ENCODE assay signal across 12 cellular contexts in the genomic region with DNA sequence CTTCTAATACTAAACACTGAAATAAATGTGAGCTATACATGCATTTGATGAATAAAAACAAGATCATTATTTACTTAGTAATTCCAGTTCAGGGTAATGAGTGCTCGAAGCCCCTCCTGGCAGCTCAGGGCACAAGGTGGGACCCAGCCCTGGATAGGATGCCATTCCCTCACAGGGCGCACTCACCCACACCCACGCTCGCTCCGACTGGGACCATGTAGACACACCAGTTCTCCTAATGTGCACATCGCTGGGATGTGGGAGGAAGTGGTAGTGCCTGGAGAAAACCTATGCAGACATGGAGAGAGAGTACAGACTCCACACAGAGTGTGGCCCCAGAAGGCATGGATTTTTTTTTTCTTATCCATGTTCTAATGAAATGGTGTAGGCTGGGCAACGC. TPM values are rescaled to one million over a fixed set of nuclear protein-coding genes. Genes with fewer than 3 reads are reported as not detected.
"Had no signal": no experiment of that assay in that cellular context is flagged by ENCODE, and none has a peak within 500 bp of the region (broad histone marks: within the 10 kb centered on the region; RNA-seq: fewer than 3 reads in every experiment).

No MANE protein-coding gene starts in this region.

- H3K4me1 ChIP-seq: breast epithelium had no signal

- H3K27ac Mint-ChIP-seq: activated B cell treated with CpG ODN at 0.5 μM for 24 hours; activated CD4-positive, alpha-beta T cell treated with anti-CD3 and anti-CD28 coated beads, Interleukin-2, amount 10 ng/mL, durations not matched to agents 24 days and 14 days; activated CD8-positive, alpha-beta memory T cell treated with anti-CD3 and anti-CD28 coated beads, Interleukin-2, amount 10 ng/mL, durations not matched to agents 7 days and 5 days; activated naive CD4-positive, alpha-beta T cell treated with anti-CD3 and anti-CD28 coated beads, Interleukin-2, amount 50 U/mL, for 24 hours; activated T-cell treated with anti-CD3 and anti-CD28 coated beads, Interleukin-2, amount 50 U/mL, for 24 hours; activated T-helper 1 cell treated with anti-CD3 and anti-CD28 coated beads, Interleukin-12 subunit alpha, Interleukin-12 subunit beta, Interleukin-2, Interleukin-4 antibody, amounts not matched to agents 30 ng/mL and 10 ng/mL and 1 ng/mL, durations not matched to agents 14 hours and 24 hours and 36 hours; T-helper 17 cell had no signal

- H3K4me1 Mint-ChIP-seq: activated B cell treated with CpG ODN at 0.5 μM for 24 hours; activated CD4-positive, alpha-beta T cell treated with anti-CD3 and anti-CD28 coated beads, Interleukin-2, amount 10 ng/mL, durations not matched to agents 24 days and 14 days; activated naive CD4-positive, alpha-beta T cell treated with anti-CD3 and anti-CD28 coated beads, Interleukin-2, amount 50 U/mL, for 24 hours had no signal

- H3K9me3 Mint-ChIP-seq: activated B cell treated with CpG ODN at 0.5 μM for 24 hours; activated CD4-positive, alpha-beta T cell treated with anti-CD3 and anti-CD28 coated beads, Interleukin-2, amount 10 ng/mL, durations not matched to agents 24 days and 14 days; activated naive CD4-positive, alpha-beta T cell treated with anti-CD3 and anti-CD28 coated beads, Interleukin-2, amount 50 U/mL, for 24 hours; activated T-cell treated with anti-CD3 and anti-CD28 coated beads, Interleukin-2, amount 50 U/mL, for 24 hours; activated T-helper 1 cell treated with anti-CD3 and anti-CD28 coated beads, Interleukin-12 subunit alpha, Interleukin-12 subunit beta, Interleukin-2, Interleukin-4 antibody, amounts not matched to agents 30 ng/mL and 10 ng/mL and 1 ng/mL, durations not matched to agents 14 hours and 24 hours and 36 hours had no signal

- DNase-seq: SIG-M5 had no signal

- H3K4me3 Mint-ChIP-seq: activated B cell treated with CpG ODN at 0.5 μM for 24 hours; activated CD4-positive, alpha-beta T cell treated with anti-CD3 and anti-CD28 coated beads, Interleukin-2, amount 10 ng/mL, durations not matched to agents 24 days and 14 days; activated CD8-positive, alpha-beta memory T cell treated with anti-CD3 and anti-CD28 coated beads, Interleukin-2, amount 10 ng/mL, durations not matched to agents 7 days and 5 days; activated naive CD4-positive, alpha-beta T cell treated with anti-CD3 and anti-CD28 coated beads, Interleukin-2, amount 50 U/mL, for 24 hours; activated T-cell treated with anti-CD3 and anti-CD28 coated beads, Interleukin-2, amount 50 U/mL, for 24 hours; activated T-helper 1 cell treated with anti-CD3 and anti-CD28 coated beads, Interleukin-12 subunit alpha, Interleukin-12 subunit beta, Interleukin-2, Interleukin-4 antibody, amounts not matched to agents 30 ng/mL and 10 ng/mL and 1 ng/mL, durations not matched to agents 14 hours and 24 hours and 36 hours; T-helper 17 cell had no signal

- H3K27me3 ChIP-seq: breast epithelium had no signal

- H3K9me3 ChIP-seq: breast epithelium had no signal

- H3K36me3 Mint-ChIP-seq: activated CD8-positive, alpha-beta memory T cell treated with anti-CD3 and anti-CD28 coated beads, Interleukin-2, amount 10 ng/mL, durations not matched to agents 7 days and 5 days; activated naive CD4-positive, alpha-beta T cell treated with anti-CD3 and anti-CD28 coated beads, Interleukin-2, amount 50 U/mL, for 24 hours had no signal

- H3K27me3 Mint-ChIP-seq: activated B cell treated with CpG ODN at 0.5 μM for 24 hours had no signal

- H3K27ac ChIP-seq: breast epithelium had no signal

- H3K36me3 ChIP-seq: breast epithelium had no signal

- H3K4me3 ChIP-seq: breast epithelium had no signal

RNA-seq across cellular contexts. Expression of gene RASSF10, which starts 44.5 kb away (rescaled TPM):
- total RNA-seq: activated B cell treated with CpG ODN at 0.5 μM for 24 hours; activated CD4-positive, alpha-beta T cell treated with anti-CD3 and anti-CD28 coated beads, Interleukin-2, amount 10 ng/mL, durations not matched to agents 24 days and 14 days; activated CD8-positive, alpha-beta memory T cell treated with anti-CD3 and anti-CD28 coated beads, Interleukin-2, amount 10 ng/mL, durations not matched to agents 7 days and 5 days; activated T-helper 1 cell treated with anti-CD3 and anti-CD28 coated beads, Interleukin-12 subunit alpha, Interleukin-12 subunit beta, Interleukin-2, Interleukin-4 antibody, amounts not matched to agents 30 ng/mL and 10 ng/mL and 1 ng/mL, durations not matched to agents 14 hours and 24 hours and 36 hours; MCF 10A; NCI-H460; T-helper 17 cell had no signal
- polyA plus RNA-seq: aorta had no signal
